ENCODE assay signal across 31 cellular contexts in the genomic region with DNA sequence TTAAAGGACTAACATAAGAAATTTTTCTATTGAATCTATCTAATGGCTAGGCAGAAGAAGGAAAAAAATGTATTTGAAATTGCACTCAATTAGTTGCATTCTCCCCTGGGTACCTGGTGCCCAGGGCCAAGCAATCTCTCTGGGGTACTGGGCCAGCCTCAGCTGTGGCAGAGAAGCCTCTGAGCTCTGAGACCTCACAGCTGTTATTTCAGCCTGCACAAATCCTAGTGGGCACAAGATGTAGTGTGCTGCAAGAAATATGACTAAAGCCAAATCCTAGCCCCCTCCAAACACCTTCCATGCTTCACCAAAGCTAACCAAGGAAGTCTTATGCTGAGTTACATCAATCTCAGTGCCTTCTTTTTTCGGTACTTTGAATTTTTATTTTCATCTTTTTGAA.
"Had no signal": no experiment of that assay in that cellular context is flagged by ENCODE, and none has a peak within 500 bp of the region (broad histone marks: within the 10 kb centered on the region; RNA-seq: fewer than 3 reads in every experiment).

No MANE protein-coding gene starts in this region.

- H3K9me3 ChIP-seq: esophagus squamous epithelium had no signal

- DNase-seq: activated B cell treated with CpG ODN at 0.5 μM for 24 hours; activated CD4-positive, alpha-beta T cell treated with anti-CD3 and anti-CD28 coated beads for 48 hours; activated CD4-positive, alpha-beta T cell treated with anti-CD3 and anti-CD28 coated beads, Interleukin-2, amount 50 U/mL, for 1 hour; activated CD4-positive, alpha-beta T cell treated with anti-CD3 and anti-CD28 coated beads, Interleukin-2, amount 50 U/mL, for 48 hours; activated CD8-positive, alpha-beta memory T cell treated with anti-CD3 and anti-CD28 coated beads for 24 hours; activated CD8-positive, alpha-beta T cell treated with anti-CD3 and anti-CD28 coated beads for 36 hours; activated effector memory CD4-positive, alpha-beta T cell treated with Interleukin-2 at 50 U/mL for 16 hours; activated gamma-delta T cell treated with Interleukin-2 at 50 U/mL for 16 hours; activated naive CD4-positive, alpha-beta T cell treated with anti-CD3 and anti-CD28 coated beads, Interleukin-2, amount 50 U/mL, for 16 hours; activated naive CD4-positive, alpha-beta T cell treated with Interleukin-2 at 50 U/mL for 16 hours; activated T-cell treated with anti-CD3 and anti-CD28 coated beads, Interleukin-2, amount 50 U/mL, for 4 hours; amniotic stem cell; anterior cingulate cortex; caudate nucleus; cortex of kidney; dermis blood vessel endothelial cell; effector CD4-positive, alpha-beta T cell; esophagus squamous epithelium; foreskin melanocyte; heart right ventricle; T-helper 17 cell; T1000; WERI-Rb-1 had no signal

- H3K27me3 ChIP-seq: esophagus squamous epithelium, gastroesophageal sphincter, heart right ventricle had no signal

- H3K36me3 ChIP-seq: esophagus squamous epithelium, gastroesophageal sphincter, heart right ventricle, WERI-Rb-1 had no signal

- ATAC-seq: activated CD4-positive, CD25-positive, alpha-beta regulatory T cell treated with anti-CD3 and anti-CD28 coated beads, Interleukin-2, amount 50 U/mL, for 24 hours; activated CD8-positive, alpha-beta T cell treated with anti-CD3 and anti-CD28 coated beads for 36 hours; activated T-cell treated with anti-CD3 and anti-CD28 coated beads, Interleukin-2, amount 50 U/mL, for 4 hours; activated T-helper 17 cell treated with anti-CD3 and anti-CD28 coated beads, Interleukin-2, amount 50 U/mL, for 72 hours; gastroesophageal sphincter; heart right ventricle; T-helper 17 cell had no signal

- FAIRE-seq: astrocyte, colon, endometrium, endothelial cell of umbilical vein had no signal

- H3K4me1 ChIP-seq: esophagus squamous epithelium, gastroesophageal sphincter, heart right ventricle had no signal

- H3K4me3 ChIP-seq: esophagus squamous epithelium, gastroesophageal sphincter, heart right ventricle had no signal

- H3K27ac ChIP-seq: epithelial cell of prostate, esophagus squamous epithelium, gastroesophageal sphincter, heart right ventricle, WERI-Rb-1 had no signal
